8 cellular contexts compared by ENCODE assay signal in genomic region chr7:31192996-31193395, GRCh38.
DNase-seq lines count a peak whose midpoint lies in the region; ATAC-seq and TF ChIP-seq lines count a peak whose summit lies in the region.

No MANE protein-coding gene starts in this region.

- H3K4me3 ChIP-seq in IMR-90 (ENCODE audit: insufficient read depth, low read depth, low read length): no peak overlapping the region
- no peak overlapping the region for H3K4me3 ChIP-seq in esophagus muscularis mucosa

- no peaks in the 10 kb centered on the region for H4K20me1 ChIP-seq in IMR-90 (ENCODE audit: insufficient read depth, low read length)

- H2BK5ac ChIP-seq in IMR-90 (ENCODE audit: low read depth, low read length, poor library complexity, severe bottlenecking): no peak overlapping the region

- DNase-seq in Daoy (ENCODE audit: low read depth): peak; percentile 91
- DNase-seq in IMR-90: peak; percentile 16
- DNase-seq in RWPE1 (ENCODE audit: low spot score): peak; percentile 66
- DNase-seq in esophagus muscularis mucosa (ENCODE audit: extremely low spot score): no peak
- peak; percentile 78 for DNase-seq in nephron progenitor cell

- H3K79me1 ChIP-seq in IMR-90 (ENCODE audit: low read depth in 1 of 2, low read length in 2 of 2): no peaks in the 10 kb centered on the region

- in situ Hi-C loops in IMR-90 (cut with MboI; ENCODE audit: low sequenced_read_pairs): no loop called here

- H4K8ac ChIP-seq in IMR-90 (ENCODE audit: low read depth in 2 of 2, low read length in 2 of 2): no peak overlapping the region

- H3K9me1 ChIP-seq in IMR-90 (ENCODE audit: insufficient read depth, low read length): no peaks in the 10 kb centered on the region

- CTCF ChIA-PET in IMR-90 (lab: Yijun Ruan, JAX): interaction anchor here (0.6 to 1.3 kb wide), 5 partner anchors 11 to 170 kb away, joined by 3 to 4 read pairs (median 3); no protein-coding TSS in a partner anchor
- CTCF ChIA-PET in RWPE1 (lab: Yijun Ruan, JAX): interaction anchor here (0.5 to 1.1 kb wide), 11 partner anchors 31 to 440 kb away, joined by 3 to 7 read pairs (median 4); no protein-coding TSS in a partner anchor

- H3K23ac ChIP-seq in IMR-90 (ENCODE audit: low read depth, low read length): no peak overlapping the region

- no peak for TF ChIP-seq EP300 in esophagus muscularis mucosa (IDR thresholded peaks at IDR 0.05)

- no peak for TF ChIP-seq POLR2A in IMR-90 (IDR thresholded peaks at IDR 0.05; ENCODE audit: low read depth, low read length)
- TF ChIP-seq POLR2A in esophagus muscularis mucosa (IDR thresholded peaks at IDR 0.05; ENCODE audit: low read depth): no peak

- H3K4me3 Mint-ChIP-seq in nephron progenitor cell: no peak overlapping the region

- no peak overlapping the region for H4K5ac ChIP-seq in IMR-90 (ENCODE audit: low read depth, low read length)

- no peak overlapping the region for H3K9ac ChIP-seq in IMR-90 (ENCODE audit: low read depth, low read length)

- POLR2A ChIA-PET in IMR-90 (lab: Charles Lee; ENCODE audit: unreplicated experiment): no interaction called here
- POLR2A ChIA-PET in RWPE1 (lab: Yijun Ruan, JAX; ENCODE audit: low non-redundant PET): no interaction called here

- peaks cover 14% of the 10 kb centered on the region for H3K27me3 Mint-ChIP-seq in nephron progenitor cell (ENCODE audit: low read depth, poor library complexity)

- H3K4ac ChIP-seq in IMR-90 (ENCODE audit: low read depth, low read length): no peak overlapping the region

- no peak overlapping the region for H4K91ac ChIP-seq in IMR-90 (ENCODE audit: insufficient read depth, low read depth, low read length)

- H3K27ac ChIP-seq in IMR-90 (ENCODE audit: insufficient read depth, low read length) (no peak overlapping the region), RWPE1 (no peak overlapping the region), esophagus muscularis mucosa (replicated peaks in 1 of 4) (no peak overlapping the region)

- H2BK120ac ChIP-seq in IMR-90 (ENCODE audit: low read depth, low read length): no peak overlapping the region

- TF ChIP-seq CTCF in IMR-90 (conservative IDR thresholded peaks at IDR 0.05; ENCODE audit: low read depth, low read length) (peak; percentile 50), RWPE1 (conservative IDR thresholded peaks at IDR 0.05; ENCODE audit: low read depth) (peak; percentile 87), esophagus muscularis mucosa (IDR thresholded peaks at IDR 0.05) (peak; percentile 29 to 66 (median 57)), nephron progenitor cell (IDR thresholded peaks at IDR 0.05) (peak; percentile 81)

- no peak overlapping the region for H3K14ac ChIP-seq in IMR-90 (replicated peaks; ENCODE audit: low read depth, low read length)

- no peak overlapping the region for H2BK20ac ChIP-seq in IMR-90 (ENCODE audit: low read depth, low read length)

- no peaks in the 10 kb centered on the region for H3K4me1 Mint-ChIP-seq in nephron progenitor cell

- peak overlapping the region; percentile 69 for H2AFZ ChIP-seq in IMR-90 (replicated peaks; ENCODE audit: low read length, poor library complexity)

- no peak overlapping the region for H2AK5ac ChIP-seq in IMR-90 (ENCODE audit: low read depth, low read length)

- ATAC-seq in IMR-90 (ENCODE audit: low read depth) (peak; percentile 99), GM21381 (IDR thresholded peaks at IDR 0.05; ENCODE audit: unreplicated experiment) (no peak), HG02852 (IDR thresholded peaks at IDR 0.05; ENCODE audit: unreplicated experiment) (no peak), HG03378 (IDR thresholded peaks at IDR 0.05; ENCODE audit: unreplicated experiment) (no peak)

- H3K9me3 ChIP-seq in IMR-90 (ENCODE audit: control insufficient read depth, insufficient read depth, low read length): 0 out of 2 replicates have a peak, but pooled peaks cover 1% of the 10 kb centered on the region
- H3K9me3 ChIP-seq in esophagus muscularis mucosa: no peaks in the 10 kb centered on the region

- dilution Hi-C loops in IMR-90 (cut with HindIII; ENCODE audit: low sequenced_read_pairs, unreplicated experiment): no loop called here

- H3K36me3 ChIP-seq in IMR-90 (ENCODE audit: control insufficient read depth, insufficient read depth, low read length) (no peaks in the 10 kb centered on the region), esophagus muscularis mucosa (no peaks in the 10 kb centered on the region)

- no peak overlapping the region for H2BK15ac ChIP-seq in IMR-90 (ENCODE audit: low read depth, low read length)

- peak; percentile 48 for TF ChIP-seq RAD21 in IMR-90 (IDR thresholded peaks at IDR 0.05; ENCODE audit: low read length)

- H2AK9ac ChIP-seq in IMR-90 (replicated peaks; ENCODE audit: low read depth, low read length, poor library complexity): no peak overlapping the region

- peaks cover 4% of the 10 kb centered on the region for H3K36me3 Mint-ChIP-seq in nephron progenitor cell (ENCODE audit: low read depth)

- no peaks in the 10 kb centered on the region for H3K4me1 ChIP-seq in IMR-90 (ENCODE audit: control insufficient read depth, insufficient read depth, low read length)
- peaks cover 0 to 7% (median 7%) of the 10 kb centered on the region in 4 donors for H3K4me1 ChIP-seq in esophagus muscularis mucosa

- H3K9me3 Mint-ChIP-seq in nephron progenitor cell: peaks cover 16% of the 10 kb centered on the region

- no peaks in the 10 kb centered on the region for H3K27me3 ChIP-seq in IMR-90 (ENCODE audit: control insufficient read depth, insufficient read depth, low read length)
- no peaks in the 10 kb centered on the region for H3K27me3 ChIP-seq in esophagus muscularis mucosa

- intact Hi-C loops in IMR-90 (cut with micrococcal nuclease): loop anchor here (1.0 to 5.0 kb wide), 3 partner anchors 210 to 544 kb away; no protein-coding TSS in a partner anchor
- intact Hi-C loops in esophagus muscularis mucosa (cut with DNase I): no loop called here

- no peak overlapping the region for H3K4me2 ChIP-seq in IMR-90 (ENCODE audit: low read depth, low read length)

- H3K18ac ChIP-seq in IMR-90 (ENCODE audit: low read depth, low read length): no peak overlapping the region

- no peak overlapping the region for H3K27ac Mint-ChIP-seq in nephron progenitor cell

- H3K56ac ChIP-seq in IMR-90 (ENCODE audit: extremely low read depth, insufficient read depth, low read length): no peak overlapping the region

- no TSS peak for BruUV-seq in IMR-90 (replicated peaks; lab: Mats Ljungman, UMichigan)

- 0% methylated on average over 6 of the region's 27 CpGs; no CpG with 5 or more reads in 1 of the 2 experiments for WGBS in IMR-90 (ENCODE audit: extremely low coverage in 2 of 2, insufficient read length in 1 of 2), 2 experiments
- 4% methylated on average over 15 of the region's 27 CpGs for WGBS in esophagus muscularis mucosa

TF ChIP-seq in IMR-90, 13 proteins besides CTCF, POLR2A, EP300 and RAD21:
- TF ChIP-seq RFX5 (IDR thresholded peaks at IDR 0.05; ENCODE audit: low read depth, low read length): no peak
- no peak for TF ChIP-seq BHLHE40 (IDR thresholded peaks at IDR 0.05; ENCODE audit: low read depth, low read length)
- no peak for TF ChIP-seq MXI1 (IDR thresholded peaks at IDR 0.05; ENCODE audit: borderline replicate concordance, low read depth, low read length)
- TF ChIP-seq ELK1 (IDR thresholded peaks at IDR 0.05; ENCODE audit: borderline replicate concordance, low read depth, low read length): no peak
- no peak for TF ChIP-seq NFE2L2 (IDR thresholded peaks at IDR 0.05; ENCODE audit: low read depth, low read length)
- TF ChIP-seq SMC3 (IDR thresholded peaks at IDR 0.05; ENCODE audit: low read depth, low read length): no peak
